ENCODE assay signal across 27 cellular contexts in the genomic region with DNA sequence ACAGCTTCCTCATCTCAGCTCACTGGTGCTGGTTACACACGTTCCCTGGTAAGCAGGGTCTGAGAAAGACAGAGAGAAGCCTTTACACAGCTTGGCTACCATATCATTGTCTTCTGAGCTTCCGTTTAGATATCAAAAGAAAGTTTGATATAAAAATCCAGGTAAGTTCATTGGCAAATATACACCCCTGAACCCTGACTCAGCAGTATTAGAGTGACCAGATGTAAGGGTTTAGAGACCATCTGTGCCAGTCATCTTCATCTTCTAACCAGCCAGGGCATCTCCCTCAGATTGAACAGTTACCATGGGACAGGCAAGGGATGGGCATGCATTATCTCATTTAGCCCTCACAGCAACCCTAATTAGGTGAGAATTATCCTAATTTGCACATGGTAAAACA.
"Had no signal": no experiment of that assay in that cellular context is flagged by ENCODE, and none has a peak within 500 bp of the region (broad histone marks: within the 10 kb centered on the region; RNA-seq: fewer than 3 reads in every experiment).

No MANE protein-coding gene starts in this region.

- H3K9me3 ChIP-seq: colonic mucosa, esophagus squamous epithelium, gastrocnemius medialis, heart right ventricle, left lung, lower lobe of right lung had no signal

- H3K4me1 ChIP-seq: colonic mucosa, esophagus squamous epithelium, gastrocnemius medialis, heart right ventricle, left lung, lower lobe of right lung had no signal

- H3K36me3 Mint-ChIP-seq: naive thymus-derived CD4-positive, alpha-beta T cell had no signal

- H3K27me3 ChIP-seq: colonic mucosa, gastrocnemius medialis, left lung had no signal

- H3K27ac ChIP-seq: colonic mucosa, epithelial cell of prostate, esophagus squamous epithelium, gastrocnemius medialis, heart right ventricle, left lung, lower lobe of right lung had no signal

- H3K27ac Mint-ChIP-seq: dendritic cell treated with granulocyte-macrophage colony-stimulating factor and Interleukin-4, amounts not matched to agents 40 ng/mL and 50 ng/mL, for 4 days; effector memory CD8-positive, alpha-beta T cell; endodermal cell; naive thymus-derived CD4-positive, alpha-beta T cell had no signal

- H3K36me3 ChIP-seq: colonic mucosa, esophagus squamous epithelium, gastrocnemius medialis, heart right ventricle, left lung, lower lobe of right lung had no signal

- FAIRE-seq: endometrium, islet of Langerhans, keratinocyte had no signal

- H3K4me3 ChIP-seq: colonic mucosa, esophagus squamous epithelium, gastrocnemius medialis, heart right ventricle, left lung, lower lobe of right lung had no signal

- H3K9me3 Mint-ChIP-seq: dendritic cell treated with granulocyte-macrophage colony-stimulating factor and Interleukin-4, amounts not matched to agents 40 ng/mL and 50 ng/mL, for 4 days; effector memory CD8-positive, alpha-beta T cell; endodermal cell; naive thymus-derived CD4-positive, alpha-beta T cell had no signal

- DNase-seq: colonic mucosa; cortex of kidney; effector CD8-positive, alpha-beta T cell; effector memory CD8-positive, alpha-beta T cell; endodermal cell; erythroblast; esophagus squamous epithelium; foreskin fibroblast; foreskin melanocyte; gastrocnemius medialis; glutamatergic neuron; head of caudate nucleus; heart right ventricle; hippocampal formation; left cardiac atrium; left lung; left ventricle myocardium superior; lower lobe of right lung; mesenchymal stem cell; midbrain; naive thymus-derived CD4-positive, alpha-beta T cell had no signal

- ATAC-seq: effector memory CD8-positive, alpha-beta T cell; esophagus mucosa; gastrocnemius medialis; heart right ventricle; left cardiac atrium; left lung; left ventricle myocardium superior; lower lobe of right lung; naive thymus-derived CD4-positive, alpha-beta T cell had no signal
